Comparison of ENCODE assay signal across 17 cellular contexts in the genomic region with DNA sequence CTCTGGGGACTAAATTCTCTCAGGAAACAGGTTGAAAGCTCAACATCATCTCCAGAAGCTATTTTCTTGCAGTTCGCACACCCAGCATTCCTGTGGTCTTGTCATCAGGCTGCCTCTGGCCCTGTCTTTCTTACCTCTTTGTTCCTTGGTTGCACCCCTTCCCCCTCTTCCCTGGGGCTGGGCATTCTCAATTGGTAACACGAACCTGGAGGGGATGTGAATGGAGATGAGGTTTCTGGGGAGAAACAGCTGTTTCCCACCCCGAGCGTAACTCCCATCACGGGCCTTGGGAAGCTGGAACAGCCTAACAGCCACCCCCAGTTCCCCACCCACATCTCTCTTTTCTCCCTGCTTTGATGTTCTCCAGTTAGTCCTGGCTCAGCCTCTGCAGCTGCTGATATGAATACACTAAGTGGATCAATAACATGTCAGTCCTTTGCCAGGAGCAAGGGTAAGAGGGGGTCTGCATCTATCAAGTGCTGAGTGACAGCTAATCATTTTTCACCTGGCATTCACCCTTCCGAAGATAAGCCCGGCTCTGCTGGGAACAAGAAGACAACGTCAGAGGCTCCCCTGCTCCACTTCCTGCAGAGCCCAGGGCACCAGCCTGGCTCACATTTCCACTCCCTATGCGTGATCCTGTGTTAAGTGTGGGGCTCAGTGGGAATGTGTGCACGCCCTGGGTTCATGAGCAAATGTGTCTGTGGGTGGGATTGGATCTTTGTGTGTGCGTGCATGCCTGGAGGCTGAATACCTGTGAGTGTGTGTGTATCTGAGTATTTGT.
"Had no signal": no experiment of that assay in that cellular context is flagged by ENCODE, and none has a peak within 500 bp of the region (broad histone marks: within the 10 kb centered on the region; RNA-seq: fewer than 3 reads in every experiment).

No MANE protein-coding gene starts in this region.

- DNase-seq: activated CD4-positive, alpha-beta T cell treated with anti-CD3 and anti-CD28 coated beads, Interleukin-2, amount 10 ng/mL, durations not matched to agents 7 days and 5 days; activated CD8-positive, alpha-beta T cell treated with anti-CD3 and anti-CD28 coated beads, Interleukin-2, amount 10 ng/mL, durations not matched to agents 7 days and 5 days; activated naive CD4-positive, alpha-beta T cell treated with anti-CD3 and anti-CD28 coated beads, Interleukin-2, amount 50 U/mL, for 16 hours; activated T-cell treated with anti-CD3 and anti-CD28 coated beads, Interleukin-2, amount 50 U/mL, for 24 hours; brain microvascular endothelial cell; colonic mucosa; endodermal cell; psoas muscle; right lobe of liver; stimulated activated CD4-positive, alpha-beta T cell treated with anti-CD3 and anti-CD28 coated beads, Interleukin-4, amount 100 ng/mL, for 24 hours; stomach; T-helper 9 cell; testis; upper lobe of left lung had no signal

- H3K27ac ChIP-seq: brain microvascular endothelial cell, colonic mucosa, foreskin keratinocyte, psoas muscle, right lobe of liver, stomach, testis, upper lobe of left lung had no signal

- H3K27me3 ChIP-seq: brain microvascular endothelial cell, colonic mucosa, foreskin keratinocyte, right lobe of liver, testis, upper lobe of left lung had no signal

- H3K9me3 ChIP-seq: colonic mucosa, psoas muscle, right lobe of liver, stomach, testis, upper lobe of left lung had no signal

- H3K4me3 ChIP-seq: colonic mucosa, lung, psoas muscle, right lobe of liver, smooth muscle cell, stomach, testis, upper lobe of left lung had no signal

- H3K4me1 ChIP-seq: colonic mucosa, foreskin keratinocyte, psoas muscle, right lobe of liver, stomach, testis, upper lobe of left lung had no signal

- H3K36me3 ChIP-seq: brain microvascular endothelial cell, colonic mucosa, right lobe of liver, stomach, upper lobe of left lung had no signal
